Comparison of ENCODE assay signal across 25 cellular contexts in genomic region chr3:191111722-191112121, GRCh38.
A peak's percentile ranks its signal among the peaks of the same experiment; 100 is the strongest.
DNase-seq lines count a peak whose midpoint lies in the region; FAIRE-seq and TF ChIP-seq lines count a peak whose summit lies in the region.
"Had no signal": no experiment of that assay in that cellular context is flagged by ENCODE, and none has a peak within 500 bp of the region (broad histone marks: within the 10 kb centered on the region; RNA-seq: fewer than 3 reads in every experiment).

No MANE protein-coding gene starts in this region.

- no peaks in the 10 kb centered on the region for H3K4me1 Mint-ChIP-seq in type B pancreatic cell (ENCODE audit: unreplicated experiment)
- H3K4me1 Mint-ChIP-seq: CD4-positive, CD25-positive, alpha-beta regulatory T cell; CD8-positive, alpha-beta memory T cell; IgD-negative memory B cell had no signal

- no peak overlapping the region for H3K9ac ChIP-seq in SK-N-MC (ENCODE audit: insufficient read length)
- no peak overlapping the region for H3K9ac ChIP-seq in endothelial cell of umbilical vein (replicated peaks; ENCODE audit: extremely low read depth, insufficient read depth, low read length)
- H3K9ac ChIP-seq: GM23248 had no signal

- BruUV-seq in endothelial cell of umbilical vein (replicated peaks; lab: Mats Ljungman, UMichigan): no TSS peak

- POLR2A ChIA-PET in HEK293 (lab: Yijun Ruan, JAX): no interaction called here
- POLR2A ChIA-PET in endothelial cell of umbilical vein (lab: Charles Lee): no interaction called here

- no peak overlapping the region for H3K4me2 ChIP-seq in endothelial cell of umbilical vein (ENCODE audit: insufficient read depth, low read length)

- no peaks in the 10 kb centered on the region for H3K27me3 Mint-ChIP-seq in type B pancreatic cell
- H3K27me3 Mint-ChIP-seq: CD4-positive, CD25-positive, alpha-beta regulatory T cell; CD8-positive, alpha-beta memory T cell had no signal

- H3K4me3 ChIP-seq in HEK293 (ENCODE audit: low read depth, low read length) (no peak overlapping the region), SK-N-MC (peak overlapping the region; percentile 31), endothelial cell of umbilical vein (replicated peaks in 1 of 3; ENCODE audit: insufficient read depth in 1 of 3, low read depth in 1 of 3, low read length in 3 of 3) (no peak overlapping the region)
- H3K4me3 ChIP-seq: GM23248 had no signal

- no peak overlapping the region for H3K27ac ChIP-seq in HEK293 (ENCODE audit: extremely low read depth, low read depth, low read length)
- H3K27ac ChIP-seq in SK-N-MC: peak overlapping the region; percentile 21; the same call in 1 of the 2 replicates
- no peak overlapping the region for H3K27ac ChIP-seq in endothelial cell of umbilical vein (ENCODE audit: insufficient read depth, low read depth, low read length)
- H3K27ac ChIP-seq: GM23248 had no signal

- dilution Hi-C loops in endothelial cell of umbilical vein (cut with MboI; ENCODE audit: extremely low pct_ligation_motif_present, low sequenced_read_pairs): no loop called here

- no peak for TF ChIP-seq CTCF in HEK293 (tag by site-specific recombination; IDR thresholded peaks at IDR 0.05)
- no peak for TF ChIP-seq CTCF in endothelial cell of umbilical vein (IDR thresholded peaks at IDR 0.05; ENCODE audit: extremely low read depth in 1 of 2, insufficient read depth in 1 of 2, low read depth in 1 of 2, low read length in 2 of 2)
- no peak for TF ChIP-seq CTCF in type B pancreatic cell (conservative IDR thresholded peaks at IDR 0.05)

- TF ChIP-seq POLR2A in endothelial cell of umbilical vein (IDR thresholded peaks at IDR 0.05; ENCODE audit: low read depth, low read length): no peak

- no peaks in the 10 kb centered on the region for H3K9me1 ChIP-seq in endothelial cell of umbilical vein (replicated peaks; ENCODE audit: control insufficient read depth, extremely low read depth, insufficient read depth, low read length)

- no peak overlapping the region for H3K27ac Mint-ChIP-seq in type B pancreatic cell
- H3K27ac Mint-ChIP-seq: CD4-positive, CD25-positive, alpha-beta regulatory T cell; CD8-positive, alpha-beta memory T cell; IgD-negative memory B cell had no signal

- no peaks in the 10 kb centered on the region for H3K9me3 Mint-ChIP-seq in type B pancreatic cell

- no peak overlapping the region for H3K4me3 Mint-ChIP-seq in type B pancreatic cell
- H3K4me3 Mint-ChIP-seq: CD4-positive, CD25-positive, alpha-beta regulatory T cell; CD8-positive, alpha-beta memory T cell; IgD-negative memory B cell had no signal

- no peak overlapping the region for H2AFZ ChIP-seq in endothelial cell of umbilical vein (ENCODE audit: low read depth, low read length)
- H2AFZ ChIP-seq: GM23248 had no signal

- CTCF ChIA-PET in HEK293 (lab: Yijun Ruan, JAX) (no interaction called here), endothelial cell of umbilical vein (lab: Charles Lee) (no interaction called here)

- H3K79me2 ChIP-seq in endothelial cell of umbilical vein (ENCODE audit: control insufficient read depth, insufficient read depth, low read length): no peaks in the 10 kb centered on the region

- intact Hi-C loops in endothelial cell of umbilical vein (cut with micrococcal nuclease): no loop called here

- no peaks in the 10 kb centered on the region for H4K20me1 ChIP-seq in endothelial cell of umbilical vein (replicated peaks; ENCODE audit: control insufficient read depth, extremely low read depth, insufficient read depth, low read length)

- H3K36me3 ChIP-seq in HEK293 (ENCODE audit: control insufficient read depth in 2 of 2, insufficient read depth in 1 of 2, low read length in 2 of 2) (no peaks in the 10 kb centered on the region), SK-N-MC (ENCODE audit: insufficient read depth, low read length) (no peaks in the 10 kb centered on the region), endothelial cell of umbilical vein (ENCODE audit: control insufficient read depth in 2 of 2, extremely low read depth in 1 of 2, insufficient read depth in 2 of 2, low read length in 2 of 2) (no peaks in the 10 kb centered on the region)
- H3K36me3 ChIP-seq: BE2C had no signal

- H3K9me3 ChIP-seq in HEK293 (ENCODE audit: control insufficient read depth, insufficient read depth, low read depth, low read length): no peaks in the 10 kb centered on the region
- no peaks in the 10 kb centered on the region for H3K9me3 ChIP-seq in SK-N-MC (ENCODE audit: low read depth, low read length)
- H3K9me3 ChIP-seq in endothelial cell of umbilical vein (replicated peaks; ENCODE audit: control insufficient read depth, insufficient read depth, low read length): no peaks in the 10 kb centered on the region
- H3K9me3 ChIP-seq: BE2C had no signal

- H3K27me3 ChIP-seq in endothelial cell of umbilical vein (ENCODE audit: control insufficient read depth in 2 of 2, insufficient read depth in 2 of 2, low read length in 2 of 2): peaks cover 0 to 3% of the 10 kb centered on the region in 2 experiments
- H3K27me3 ChIP-seq: BE2C had no signal

- peak; percentile 51 for FAIRE-seq in GM18507 (lab: Jason Lieb, UNC)
- no peak for FAIRE-seq in endothelial cell of umbilical vein (lab: Jason Lieb, UNC)
- FAIRE-seq: A204.1, GM19239 had no signal

- H3K36me3 Mint-ChIP-seq in type B pancreatic cell: no peaks in the 10 kb centered on the region
- H3K36me3 Mint-ChIP-seq: CD4-positive, CD25-positive, alpha-beta regulatory T cell; CD8-positive, alpha-beta memory T cell; IgD-negative memory B cell had no signal

- H3K4me1 ChIP-seq in HEK293 (ENCODE audit: control insufficient read depth, insufficient read depth, low read length) (no peaks in the 10 kb centered on the region), endothelial cell of umbilical vein (ENCODE audit: control insufficient read depth, extremely low read depth, insufficient read depth, low read length) (no peaks in the 10 kb centered on the region)
- H3K4me1 ChIP-seq: BE2C had no signal

- DNase-seq in GM18507 (ENCODE audit: extremely low spot score, insufficient read length, low read depth) (no peak), SK-N-MC (ENCODE audit: low read depth, low spot score) (no peak), endothelial cell of umbilical vein (ENCODE audit: low read depth, low spot score) (no peak), type B pancreatic cell (ENCODE audit: extremely low spot score, unreplicated experiment) (no peak), NCI-H1105 (lab: John Stamatoyannopoulos, UW) (no peak), epidermal melanocyte (ENCODE audit: insufficient read length, low spot score) (no peak), NOMO-1 (lab: John Stamatoyannopoulos, UW; ENCODE audit: unreplicated experiment in 2 of 2) (no peak)
- DNase-seq: ACHN; BE2C; C1 segment of cervical spinal cord; CD4-positive, CD25-positive, alpha-beta regulatory T cell; CD8-positive, alpha-beta memory T cell; COR-L47; DMS 273 treated with DMSO at 0.1 percent for 48 hours; DMS53; DND-41; EL; GM23248; H7; Kasumi-1; KBM-7 had no signal

TF ChIP-seq in HEK293, 187 proteins besides CTCF, POLR2A, EP300 and RAD21:
- TF ChIP-seq ZSCAN4 (tag by site-specific recombination; IDR thresholded peaks at IDR 0.05): peak; percentile 97
- TF ChIP-seq ZNF449 (tag by site-specific recombination; IDR thresholded peaks at IDR 0.05): no peak

TF ChIP-seq in endothelial cell of umbilical vein, 7 proteins besides CTCF, POLR2A, EP300 and RAD21:
- TF ChIP-seq POLR2AphosphoS5 (IDR thresholded peaks at IDR 0.05; ENCODE audit: insufficient read depth, low read depth, low read length) (no peak), MAX (IDR thresholded peaks at IDR 0.05; ENCODE audit: insufficient read depth, insufficient read length) (peak; percentile 10), MYC (IDR thresholded peaks at IDR 0.05; ENCODE audit: low read depth, low read length) (no peak), EZH2 (IDR thresholded peaks at IDR 0.05; ENCODE audit: borderline replicate concordance, low read depth, low read length, severe bottlenecking) (no peak), FOS (IDR thresholded peaks at IDR 0.05; ENCODE audit: borderline replicate concordance, insufficient read depth, low read length) (no peak)
